Comparison of ENCODE assay signal across 19 cellular contexts in genomic region chr7:150879345-150879744, GRCh38. TPM values are rescaled to one million over a fixed set of nuclear protein-coding genes. Genes with fewer than 3 reads are reported as not detected.
A peak's percentile ranks its signal among the peaks of the same experiment; 100 is the strongest.
DNase-seq lines count a peak whose midpoint lies in the region; ATAC-seq and TF ChIP-seq lines count a peak whose summit lies in the region.
"Had no signal": no experiment of that assay in that cellular context is flagged by ENCODE, and none has a peak within 500 bp of the region (broad histone marks: within the 10 kb centered on the region; RNA-seq: fewer than 3 reads in every experiment).

No MANE protein-coding gene starts in this region.

- no peak for TF ChIP-seq POLR2A in spleen (IDR thresholded peaks at IDR 0.05)

- no peaks in the 10 kb centered on the region for H3F3A ChIP-seq in GM23338 (replicated peaks; ENCODE audit: low read depth)

- no peaks in the 10 kb centered on the region for H4K20me1 ChIP-seq in GM23338 (replicated peaks; ENCODE audit: insufficient read depth)
- H4K20me1 ChIP-seq: BLaER1 treated with 17β-estradiol and CSF1 and Interleukin-3, amounts not matched to agents 10 nM and 100 nM had no signal

- ATAC-seq in GM23338, result no peak
- ATAC-seq in RWPE2 (ENCODE audit: low read depth), result peak; percentile 64; the same call in 1 of the 3 replicates
- no peak for ATAC-seq in HG03280 (IDR thresholded peaks at IDR 0.05; ENCODE audit: unreplicated experiment)
- no peak for ATAC-seq in HG02884 (IDR thresholded peaks at IDR 0.05; ENCODE audit: unreplicated experiment)
- ATAC-seq: pancreas had no signal

- intact Hi-C loops in spleen (cut with DNase I; ENCODE audit: low total_unique reads), result loop anchor here (5.0 kb wide), 1 partner anchor 92 kb away; no protein-coding TSS in a partner anchor

- no peak overlapping the region; the same call in 1 of the 2 replicates for H3K4me2 ChIP-seq in GM23338
- H3K4me2 ChIP-seq: smooth muscle cell had no signal

- DNase-seq in GM23338 (ENCODE audit: low spot score) (peak; percentile 32), RWPE2 (ENCODE audit: low spot score) (no peak), fibroblast of mammary gland (ENCODE audit: low read depth) (peak; percentile 43), spleen (peak; percentile 17)
- DNase-seq in central memory CD4-positive, alpha-beta T cell, result no peak
- DNase-seq: activated CD4-positive, alpha-beta T cell treated with anti-CD3 and anti-CD28 coated beads for 48 hours; activated naive CD4-positive, alpha-beta T cell treated with Interleukin-2 at 50 U/mL for 16 hours; hippocampal formation; NCI-H1417 treated with DMSO at 0.1 percent for 48 hours; NCI-H2227 treated with DMSO at 0.1 percent for 48 hours; pancreas; T-helper 9 cell had no signal

- peak overlapping the region; percentile 87 for H2AFZ ChIP-seq in GM23338

- H3K9me2 ChIP-seq in GM23338 (ENCODE audit: insufficient read depth), result no peaks in the 10 kb centered on the region

- H3K27me3 Mint-ChIP-seq in GM23338 (ENCODE audit: insufficient read depth, low read depth, poor library complexity), result peaks cover 13% of the 10 kb centered on the region

- H3K36me3 ChIP-seq in GM23338 (ENCODE audit: insufficient read depth), result no peaks in the 10 kb centered on the region
- H3K36me3 ChIP-seq in RWPE2 (ENCODE audit: low read depth), result no peaks in the 10 kb centered on the region
- no peaks in the 10 kb centered on the region for H3K36me3 ChIP-seq in spleen
- H3K36me3 ChIP-seq: BLaER1 treated with 17β-estradiol and CSF1 and Interleukin-3, amounts not matched to agents 10 nM and 100 nM; pancreas; thoracic aorta had no signal

- no peak overlapping the region for H3K27ac Mint-ChIP-seq in GM23338
- H3K27ac Mint-ChIP-seq: brain had no signal

- H3K27me3 ChIP-seq in GM23338 (ENCODE audit: insufficient read depth), result no peaks in the 10 kb centered on the region
- H3K27me3 ChIP-seq in RWPE2 (ENCODE audit: insufficient read depth, poor library complexity, severe bottlenecking), result no peaks in the 10 kb centered on the region
- H3K27me3 ChIP-seq in spleen (replicated peaks in 1 of 7), result no peaks in the 10 kb centered on the region
- H3K27me3 ChIP-seq: BLaER1 treated with 17β-estradiol and CSF1 and Interleukin-3, amounts not matched to agents 10 nM and 100 nM; pancreas had no signal

- H3K36me3 Mint-ChIP-seq in GM23338 (ENCODE audit: low read depth), result peaks cover 4% of the 10 kb centered on the region; the same call in 2 of the 3 replicates
- H3K36me3 Mint-ChIP-seq: brain had no signal

- H3K4me3 ChIP-seq in GM23338, result no peak overlapping the region
- no peak overlapping the region for H3K4me3 ChIP-seq in RWPE2 (ENCODE audit: severe bottlenecking)
- H3K4me3 ChIP-seq in fibroblast of mammary gland (ENCODE audit: control insufficient read depth, low read depth, low read length), result no peak overlapping the region
- H3K4me3 ChIP-seq in spleen, result no peak overlapping the region
- H3K4me3 ChIP-seq: BLaER1 treated with 17β-estradiol and CSF1 and Interleukin-3, amounts not matched to agents 10 nM and 100 nM; pancreas; smooth muscle cell; thoracic aorta had no signal

- peaks cover 10% of the 10 kb centered on the region for H3K9me3 Mint-ChIP-seq in GM23338

- H3K9me3 ChIP-seq in RWPE2 (ENCODE audit: severe bottlenecking) (peaks cover 5% of the 10 kb centered on the region), spleen (peaks cover 7 to 54% (median 46%) of the 10 kb centered on the region in 8 donors)
- H3K9me3 ChIP-seq: pancreas had no signal

- H3K27ac ChIP-seq in GM23338 (ENCODE audit: low read depth) (no peak overlapping the region), RWPE2 (ENCODE audit: poor library complexity, severe bottlenecking) (no peak overlapping the region), spleen (no peak overlapping the region)
- H3K27ac ChIP-seq: BLaER1 treated with 17β-estradiol and CSF1 and Interleukin-3, amounts not matched to agents 10 nM and 100 nM; pancreas; thoracic aorta had no signal

- no peaks in the 10 kb centered on the region for H3K79me2 ChIP-seq in GM23338 (replicated peaks; ENCODE audit: insufficient read depth)

- no peak overlapping the region for H3K4me3 Mint-ChIP-seq in GM23338
- H3K4me3 Mint-ChIP-seq: brain had no signal

- peaks cover 4% of the 10 kb centered on the region; the same call in 1 of the 2 replicates for H3K4me1 ChIP-seq in GM23338 (ENCODE audit: insufficient read depth)
- peaks cover 8% of the 10 kb centered on the region for H3K4me1 ChIP-seq in RWPE2 (ENCODE audit: insufficient read depth, poor library complexity, severe bottlenecking)
- peaks cover 4 to 21% (median 8%) of the 10 kb centered on the region in 6 donors for H3K4me1 ChIP-seq in spleen
- H3K4me1 ChIP-seq: pancreas had no signal

- peaks cover 20% of the 10 kb centered on the region for H3K4me1 Mint-ChIP-seq in GM23338

- no peak for TF ChIP-seq CTCF in GM23338 (conservative IDR thresholded peaks at IDR 0.05; ENCODE audit: low read depth in 2 of 2)
- TF ChIP-seq CTCF in RWPE2 (IDR thresholded peaks at IDR 0.05; ENCODE audit: poor library complexity, severe bottlenecking), result no peak
- no peak for TF ChIP-seq CTCF in fibroblast of mammary gland (conservative IDR thresholded peaks at IDR 0.05; ENCODE audit: control insufficient read depth, insufficient read depth, low read depth, low read length)
- TF ChIP-seq CTCF in spleen (IDR thresholded peaks at IDR 0.05 in 8 of 11, conservative IDR thresholded peaks at IDR 0.05 in 3 of 11), result no peak

TF ChIP-seq in GM23338, 12 proteins besides CTCF, POLR2A, EP300 and RAD21 (continues in another document):
- no peak for TF ChIP-seq ZNF462 (CRISPR knock-in tag; IDR thresholded peaks at IDR 0.05)
- no peak for TF ChIP-seq POLR2AphosphoS5 (IDR thresholded peaks at IDR 0.05; ENCODE audit: low read depth)
- TF ChIP-seq NANOG (IDR thresholded peaks at IDR 0.05; ENCODE audit: borderline replicate concordance), result no peak
- no peak for TF ChIP-seq CREB1 (CRISPR knock-in tag; IDR thresholded peaks at IDR 0.05; ENCODE audit: low read depth)

RNA-seq across cellular contexts. Expression of gene AOC1, which starts 27.0 kb away (rescaled TPM):
- 0.47 TPM in 1 of 2 replicates, not detected in the other for total RNA-seq in GM23338 (2014; rRNA removed; shearing (Covaris generic))
- polyA plus RNA-seq in GM23338 (2016; fragmentation: Nextera tagmentation; extraction: Ambion mirVana) (not detected in 2 replicates), spleen (1 to 10 TPM in 1 of 3 donors, under 1 TPM in 2; 0.03 to 1.1 (median 0.39) TPM)
- 1 to 10 TPM in 2 of 7 donors, under 1 TPM in 3, not detected in 2; 0.36 to 2.5 (median 0.79) TPM for total RNA-seq in spleen
- total RNA-seq: fibroblast of lung, smooth muscle cell, thoracic aorta had no signal
- polyA plus RNA-seq: fibroblast of lung, smooth muscle cell had no signal

Comparison
In these comparisons a context has a peak if more than half of its experiments do, and no peak if none do; other contexts are left out.
1. DNase-seq: peak in GM23338 (single experiment), fibroblast of mammary gland (single experiment) and spleen (single experiment); none in RWPE2 (single experiment) and central memory CD4-positive, alpha-beta T cell (single experiment).